ENCODE assay signal across 19 cellular contexts in genomic region chr1:237249120-237249519, GRCh38.
"Had no signal": no experiment of that assay in that cellular context is flagged by ENCODE, and none has a peak within 500 bp of the region (broad histone marks: within the 10 kb centered on the region; RNA-seq: fewer than 3 reads in every experiment).

No MANE protein-coding gene starts in this region.

- H3K4me1 Mint-ChIP-seq: endodermal cell, immature natural killer cell, naive B cell had no signal

- DNase-seq: colonic mucosa; dermis blood vessel endothelial cell; endodermal cell; erythroblast; foreskin keratinocyte; immature natural killer cell; left lung; mesenchymal stem cell; midbrain; naive B cell; occipital lobe; pancreas; right cardiac atrium; small intestine; stimulated activated CD4-positive, alpha-beta T cell treated with anti-CD3 and anti-CD28 coated beads, Interleukin-12 subunit alpha, Interleukin-12 subunit beta, amount 100 ng/mL, for 4 hours; transverse colon had no signal

- H3K9me3 Mint-ChIP-seq: endodermal cell; nephron; stimulated activated naive CD8-positive, alpha-beta T cell treated with anti-CD3 and anti-CD28 coated beads, Interleukin-15, Interleukin-2, amounts not matched to agents 100 ng/mL and 50 ng/mL, for 24 hours had no signal

- H3K27me3 Mint-ChIP-seq: naive B cell; progenitor cell of endocrine pancreas; stimulated activated naive CD8-positive, alpha-beta T cell treated with anti-CD3 and anti-CD28 coated beads, Interleukin-15, Interleukin-2, amounts not matched to agents 100 ng/mL and 50 ng/mL, for 24 hours had no signal

- H3K27ac Mint-ChIP-seq: endodermal cell; immature natural killer cell; naive B cell; nephron; progenitor cell of endocrine pancreas; stimulated activated naive CD8-positive, alpha-beta T cell treated with anti-CD3 and anti-CD28 coated beads, Interleukin-15, Interleukin-2, amounts not matched to agents 100 ng/mL and 50 ng/mL, for 24 hours had no signal

- H3K36me3 Mint-ChIP-seq: immature natural killer cell, naive B cell had no signal

- ATAC-seq: foreskin keratinocyte, left lung, pancreas, right cardiac atrium had no signal

- H3K4me3 Mint-ChIP-seq: endodermal cell; immature natural killer cell; naive B cell; nephron; stimulated activated naive CD8-positive, alpha-beta T cell treated with anti-CD3 and anti-CD28 coated beads, Interleukin-15, Interleukin-2, amounts not matched to agents 100 ng/mL and 50 ng/mL, for 24 hours had no signal
